In the genomic region with DNA sequence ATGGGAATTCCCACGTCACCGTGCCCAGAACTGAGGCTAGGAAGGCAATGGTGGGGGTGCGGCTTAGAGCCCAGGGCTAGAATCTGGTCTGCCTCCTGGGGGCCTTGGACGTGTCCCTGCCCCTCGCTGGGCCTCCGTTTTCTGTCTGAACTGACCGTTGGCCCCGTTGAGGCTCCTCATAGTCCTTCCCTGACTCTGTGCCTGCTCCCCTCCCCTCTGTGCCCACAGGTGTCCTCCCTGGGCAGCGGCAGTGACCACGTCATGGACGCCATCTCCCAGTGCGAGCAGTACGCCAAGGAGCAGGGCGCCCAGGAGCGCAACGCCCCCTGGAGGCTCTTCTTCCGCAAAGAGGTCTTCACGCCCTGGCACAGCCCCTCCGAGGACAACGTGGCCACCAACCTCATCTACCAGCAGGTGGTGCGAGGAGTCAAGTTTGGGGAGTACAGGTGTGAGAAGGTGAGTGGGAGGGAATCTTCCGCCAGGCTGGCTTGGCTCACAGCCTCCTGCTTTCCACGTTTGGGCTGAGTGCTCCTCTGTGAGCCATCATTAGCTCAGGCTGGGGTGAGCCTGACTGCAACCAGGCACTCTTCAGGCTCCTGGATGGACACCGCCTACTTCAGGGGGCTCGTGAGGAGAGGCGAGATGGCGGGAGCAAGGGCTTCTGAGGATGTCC, we compare ENCODE assay signal across 8 cellular contexts.
A peak's percentile ranks its signal among the peaks of the same experiment; 100 is the strongest.
DNase-seq lines count a peak whose midpoint lies in the region; ATAC-seq and TF ChIP-seq lines count a peak whose summit lies in the region.

No MANE protein-coding gene starts in this region.

- peak; percentile 91 for ATAC-seq in body of pancreas
- ATAC-seq in left lung = peak; percentile 92
- ATAC-seq in stimulated activated effector memory CD8-positive, alpha-beta T cell treated with anti-CD3 and anti-CD28 coated beads, Interleukin-12 subunit alpha, Interleukin-12 subunit beta, amount 100 ng/mL, for 72 hours = peak; percentile 61
- ATAC-seq in GM19035 (IDR thresholded peaks at IDR 0.05; ENCODE audit: unreplicated experiment) = no peak
- no peak for ATAC-seq in HG03097 (IDR thresholded peaks at IDR 0.05; ENCODE audit: low FRiP score, unreplicated experiment)

- DNase-seq in DMS 273 (lab: John Stamatoyannopoulos, UW; ENCODE audit: unreplicated experiment) = peak; percentile 83
- peak; percentile 87 for DNase-seq in HT1080 (ENCODE audit: low read depth)
- peak; percentile 87 to 89 for DNase-seq in SW 1271 (lab: John Stamatoyannopoulos, UW)
- peak; percentile 85 to 93 (median 91) for DNase-seq in body of pancreas
- DNase-seq in left lung = peak in 1 of 2 donors; percentile 80
- DNase-seq in stimulated activated effector memory CD8-positive, alpha-beta T cell treated with anti-CD3 and anti-CD28 coated beads, Interleukin-12 subunit alpha, Interleukin-12 subunit beta, amount 100 ng/mL, for 72 hours (ENCODE audit: low spot score in 2 of 2) = peak; percentile 18 to 67

- H3K4me3 ChIP-seq in body of pancreas (no peak overlapping the region), left lung (no peak overlapping the region)

- H3K27me3 ChIP-seq in body of pancreas = no peaks in the 10 kb centered on the region
- H3K27me3 ChIP-seq in left lung = peaks cover 0 to 5% of the 10 kb centered on the region in 2 donors

- H3K4me1 ChIP-seq in body of pancreas (peaks cover 12% of the 10 kb centered on the region), left lung (no peaks in the 10 kb centered on the region)

- intact Hi-C loops in body of pancreas (cut with DNase I) = loop anchor here (5.0 kb wide), 1 partner anchor 360 kb away; no protein-coding TSS in a partner anchor
- intact Hi-C loops in left lung (cut with DNase I) = no loop called here

- H3K36me3 Mint-ChIP-seq in stimulated activated effector memory CD8-positive, alpha-beta T cell treated with anti-CD3 and anti-CD28 coated beads, Interleukin-12 subunit alpha, Interleukin-12 subunit beta, amount 100 ng/mL, for 72 hours = no peaks in the 10 kb centered on the region

- TF ChIP-seq CTCF in body of pancreas (IDR thresholded peaks at IDR 0.05) (peak; percentile 77 to 98 (median 91)), left lung (IDR thresholded peaks at IDR 0.05) (peak; percentile 34 to 35)

- H3K27ac ChIP-seq in body of pancreas (peak overlapping the region in 3 of 4 donors; percentile 12 to 54 (median 34)), left lung (no peak overlapping the region)

- TF ChIP-seq POLR2A in body of pancreas (IDR thresholded peaks at IDR 0.05) = peak in 2 of 3 donors; percentile 23 to 55

- no peak overlapping the region for H3K27ac Mint-ChIP-seq in stimulated activated effector memory CD8-positive, alpha-beta T cell treated with anti-CD3 and anti-CD28 coated beads, Interleukin-12 subunit alpha, Interleukin-12 subunit beta, amount 100 ng/mL, for 72 hours

- H3K36me3 ChIP-seq in body of pancreas (replicated peaks in 1 of 2; ENCODE audit: insufficient read depth in 1 of 2, low read depth in 2 of 2) (no peaks in the 10 kb centered on the region), left lung (peaks cover 0 to 4% of the 10 kb centered on the region in 2 donors)

- H3K4me3 Mint-ChIP-seq in stimulated activated effector memory CD8-positive, alpha-beta T cell treated with anti-CD3 and anti-CD28 coated beads, Interleukin-12 subunit alpha, Interleukin-12 subunit beta, amount 100 ng/mL, for 72 hours = no peak overlapping the region

- H3K4me1 Mint-ChIP-seq in stimulated activated effector memory CD8-positive, alpha-beta T cell treated with anti-CD3 and anti-CD28 coated beads, Interleukin-12 subunit alpha, Interleukin-12 subunit beta, amount 100 ng/mL, for 72 hours = peaks cover 1% of the 10 kb centered on the region

- WGBS in body of pancreas, 2 donors = 9 to 31% methylated on average over 15 to 27 of the region's 27 CpGs

- H3K9me3 Mint-ChIP-seq in stimulated activated effector memory CD8-positive, alpha-beta T cell treated with anti-CD3 and anti-CD28 coated beads, Interleukin-12 subunit alpha, Interleukin-12 subunit beta, amount 100 ng/mL, for 72 hours = no peaks in the 10 kb centered on the region

- H3K9me3 ChIP-seq in body of pancreas (no peaks in the 10 kb centered on the region), left lung (no peaks in the 10 kb centered on the region)

Comparison
In these comparisons a context has a peak if more than half of its experiments do, and no peak if none do; other contexts are left out.
1. ATAC-seq: peak in body of pancreas (single experiment), left lung (single experiment) and stimulated activated effector memory CD8-positive, alpha-beta T cell treated with anti-CD3 and anti-CD28 coated beads, Interleukin-12 subunit alpha, Interleukin-12 subunit beta, amount 100 ng/mL, for 72 hours (single experiment); none in GM19035 (single experiment) and HG03097 (single experiment).
2. H3K27ac ChIP-seq: peak in body of pancreas (3 of 4); none in left lung (0 of 2).